Comparison of ENCODE assay signal across 22 cellular contexts in genomic region chr4:3513807-3514206, GRCh38. TPM values are rescaled to one million over a fixed set of nuclear protein-coding genes. Genes with fewer than 3 reads are reported as not detected.
DNase-seq lines count a peak whose midpoint lies in the region; ATAC-seq, FAIRE-seq and TF ChIP-seq lines count a peak whose summit lies in the region.
"Had no signal": no experiment of that assay in that cellular context is flagged by ENCODE, and none has a peak within 500 bp of the region (broad histone marks: within the 10 kb centered on the region; RNA-seq: fewer than 3 reads in every experiment).

No MANE protein-coding gene starts in this region.

- H3K36me3 ChIP-seq in K562 (ENCODE audit: control insufficient read depth, insufficient read depth, low read length) (peaks cover 89% of the 10 kb centered on the region; the same call in 2 of the 3 replicates), lower lobe of right lung (peaks cover 86% of the 10 kb centered on the region)

- H2AFZ ChIP-seq in K562 (ENCODE audit: low read depth, low read length): no peak overlapping the region

- H3K27ac Mint-ChIP-seq in stimulated activated naive B cell treated with anti-CD40 and anti-IgM and Interleukin-4, amounts not matched to agents 10 μg/mL and 1 μg/mL and 100 μg/mL, for 72 hours: peak overlapping the region; percentile 59
- H3K27ac Mint-ChIP-seq: CD4-positive, alpha-beta T cell had no signal

- H3K36me3 Mint-ChIP-seq in stimulated activated naive B cell treated with anti-CD40 and anti-IgM and Interleukin-4, amounts not matched to agents 10 μg/mL and 1 μg/mL and 100 μg/mL, for 72 hours: peaks cover 64 to 69% of the 10 kb centered on the region in 2 donors

- H3K9me3 ChIP-seq in right cardiac atrium (ENCODE audit: control insufficient read depth, low read length): no peaks in the 10 kb centered on the region
- no peaks in the 10 kb centered on the region for H3K9me3 ChIP-seq in K562 (replicated peaks; ENCODE audit: control insufficient read depth, insufficient read depth, low read depth, low read length)
- H3K9me3 ChIP-seq in lower lobe of right lung: no peaks in the 10 kb centered on the region
- H3K9me3 ChIP-seq: Caco-2, HAP-1 had no signal

- TF ChIP-seq POLR2A in K562 (conservative IDR thresholded peaks at IDR 0.05): no peak

- H3K27me3 ChIP-seq in right cardiac atrium (ENCODE audit: control insufficient read depth, insufficient read depth) (no peaks in the 10 kb centered on the region), K562 (ENCODE audit: control insufficient read depth in 2 of 2, insufficient read depth in 2 of 2, low read length in 2 of 2) (no peaks in the 10 kb centered on the region), lower lobe of right lung (ENCODE audit: low read depth) (no peaks in the 10 kb centered on the region)

- CTCF ChIA-PET in K562 (lab: Yijun Ruan, JAX; ENCODE audit: low intra/inter-chr PET ratio): no interaction called here

- intact Hi-C loops in right cardiac atrium (cut with DNase I) (no loop called here), cardiac septum (cut with DNase I) (no loop called here), K562 (cut with micrococcal nuclease) (no loop called here), lower lobe of right lung (cut with DNase I) (no loop called here)

- in situ Hi-C loops in K562 (cut with MboI): no loop called here

- peaks cover 1 to 5% of the 10 kb centered on the region in 2 donors for H3K4me1 Mint-ChIP-seq in stimulated activated naive B cell treated with anti-CD40 and anti-IgM and Interleukin-4, amounts not matched to agents 10 μg/mL and 1 μg/mL and 100 μg/mL, for 72 hours

- H3K4me3 ChIP-seq in right cardiac atrium (ENCODE audit: low read length) (no peak overlapping the region), K562 (no peak overlapping the region), lower lobe of right lung (no peak overlapping the region)
- H3K4me3 ChIP-seq: HAP-1 had no signal

- H3K27me3 Mint-ChIP-seq in stimulated activated naive B cell treated with anti-CD40 and anti-IgM and Interleukin-4, amounts not matched to agents 10 μg/mL and 1 μg/mL and 100 μg/mL, for 72 hours: no peaks in the 10 kb centered on the region
- H3K27me3 Mint-ChIP-seq: CD4-positive, alpha-beta T cell had no signal

- H3K4me1 ChIP-seq in right cardiac atrium (ENCODE audit: control insufficient read depth, insufficient read depth, low read length) (no peaks in the 10 kb centered on the region), K562 (replicated peaks in 1 of 2; ENCODE audit: control insufficient read depth in 2 of 2, insufficient read depth in 2 of 2, low read length in 2 of 2) (peaks cover 0 to 21% of the 10 kb centered on the region in 2 experiments; a peak in 2 of 5 replicates), lower lobe of right lung (no peaks in the 10 kb centered on the region)
- H3K4me1 ChIP-seq: Caco-2, HAP-1 had no signal

- WGBS in right cardiac atrium: 94% methylated on average over 18 of the region's 18 CpGs
- 98% methylated on average over 10 of the region's 18 CpGs for WGBS in K562 (ENCODE audit: insufficient coverage, low coverage, missing lambda C conversion rate)

- H3K79me2 ChIP-seq in K562 (ENCODE audit: control insufficient read depth, insufficient read depth, low read length): no peaks in the 10 kb centered on the region

- TF ChIP-seq CTCF in K562 (IDR thresholded peaks at IDR 0.05 in 2 of 3, conservative IDR thresholded peaks at IDR 0.05 in 1 of 3; ENCODE audit: insufficient read depth in 2 of 3, low read depth in 1 of 3, low read length in 3 of 3) (no peak), lower lobe of right lung (IDR thresholded peaks at IDR 0.05) (no peak)

- POLR2A ChIA-PET in K562 (lab: Yijun Ruan, JAX): interaction anchor here (0.6 to 1.7 kb wide), 4 partner anchors 8 to 19 kb away, joined by 3 to 6 read pairs (median 5); no protein-coding TSS in a partner anchor

- no peaks in the 10 kb centered on the region; the same call in 1 of the 2 replicates for H4K20me1 ChIP-seq in K562 (replicated peaks; ENCODE audit: control insufficient read depth, insufficient read depth, low read length)

- FAIRE-seq in K562 (lab: Jason Lieb, UNC): no peak
- FAIRE-seq: A204.1, D721Med, G401.6, GM12891, GM19239, H1 had no signal

- TF ChIP-seq EP300 in K562 (IDR thresholded peaks at IDR 0.05; ENCODE audit: low read length): no peak

- no peak overlapping the region for H3K4me2 ChIP-seq in K562 (ENCODE audit: insufficient read depth, low read length)

- DNase-seq in right cardiac atrium (peak in 2 of 3 donors; percentile 12 to 25), cardiac septum (ENCODE audit: low spot score) (no peak), K562 (ENCODE audit: extremely low read depth in 1 of 4, low spot score in 3 of 4) (no peak), lower lobe of right lung (peak; percentile 35), occipital lobe (lab: John Stamatoyannopoulos, UW) (no peak), NCI-H2227 (lab: John Stamatoyannopoulos, UW; ENCODE audit: unreplicated experiment) (no peak)
- no peak for DNase-seq in stimulated activated naive B cell treated with anti-CD40 and anti-IgM and Interleukin-4, amounts not matched to agents 10 μg/mL and 1 μg/mL and 100 μg/mL, for 72 hours
- DNase-seq: ACHN, Caco-2 had no signal

- no peak overlapping the region; a peak in 1 of 4 replicates for H3K9ac ChIP-seq in K562 (ENCODE audit: insufficient read depth in 1 of 2, low read depth in 2 of 2, low read length in 2 of 2)

- no peaks in the 10 kb centered on the region for H3K9me1 ChIP-seq in K562 (ENCODE audit: control insufficient read depth, insufficient read depth, low read length)

- H3K4me3 Mint-ChIP-seq in stimulated activated naive B cell treated with anti-CD40 and anti-IgM and Interleukin-4, amounts not matched to agents 10 μg/mL and 1 μg/mL and 100 μg/mL, for 72 hours: no peak overlapping the region
- H3K4me3 Mint-ChIP-seq: CD4-positive, alpha-beta T cell had no signal

- no peak for TF ChIP-seq RAD21 in K562 (CRISPR knock-in tag; conservative IDR thresholded peaks at IDR 0.05 in 1 of 2, IDR thresholded peaks at IDR 0.05 in 1 of 2)

- no peaks in the 10 kb centered on the region for H3K9me3 Mint-ChIP-seq in stimulated activated naive B cell treated with anti-CD40 and anti-IgM and Interleukin-4, amounts not matched to agents 10 μg/mL and 1 μg/mL and 100 μg/mL, for 72 hours
- H3K9me3 Mint-ChIP-seq: CD4-positive, alpha-beta T cell had no signal

- H3K27ac ChIP-seq in right cardiac atrium (ENCODE audit: low read length): no peak overlapping the region
- no peak overlapping the region for H3K27ac ChIP-seq in K562 (ENCODE audit: extremely low read depth, low read depth, low read length)
- H3K27ac ChIP-seq in lower lobe of right lung: no peak overlapping the region
- H3K27ac ChIP-seq: C4-2B, HL-60 had no signal

- BruUV-seq in K562 (replicated peaks; lab: Mats Ljungman, UMichigan): no TSS peak

- ATAC-seq in right cardiac atrium: no peak
- ATAC-seq in K562: no peak
- ATAC-seq in lower lobe of right lung: no peak
- no peak for ATAC-seq in stimulated activated naive B cell treated with anti-CD40 and anti-IgM and Interleukin-4, amounts not matched to agents 10 μg/mL and 1 μg/mL and 100 μg/mL, for 72 hours (replicated peaks)
- no peak for ATAC-seq in HG03196 (IDR thresholded peaks at IDR 0.05; ENCODE audit: unreplicated experiment)

TF ChIP-seq in K562, 482 proteins besides CTCF, POLR2A, EP300 and RAD21 (continues in another document):
- no peak for TF ChIP-seq POLR2AphosphoS5 (IDR thresholded peaks at IDR 0.05; ENCODE audit: control insufficient read depth, insufficient read depth, low read depth, low read length)

RNA-seq across cellular contexts. Expression of gene LRPAP1, which starts 18.4 kb away (rescaled TPM):
- total RNA-seq in right cardiac atrium (100 to 1,000 TPM; 297 to 325 (median 309) TPM), cardiac septum (275 TPM), K562 (2014; rRNA removed) (73.5 and 105 TPM in 2 replicates), K562 (2014; rRNA removed; fragmentation: Illumina TruSeq; extraction: Trizol) (18.7 and 24.6 TPM in 2 replicates), K562 (2015; rRNA removed; fragmentation: Illumina TruSeq; extraction: Trizol) (41.8 and 49.7 TPM in 2 replicates), K562 (2021) (72.0 and 75.5 TPM in 2 replicates), lower lobe of right lung (224 TPM), occipital lobe (12.6 TPM)
- polyA plus RNA-seq in right cardiac atrium (207 TPM), K562 (2011; rRNA removed) (43.6 and 45.0 TPM in 2 replicates), K562 (2014; fragmentation: Illumina TruSeq; extraction: Trizol) (33.1 and 55.4 TPM in 2 replicates), K562 (2014; fragmentation: Nextera tagmentation; extraction: Ambion mirVana) (1 to 10 TPM; 1.1 to 6.1 TPM), K562 (2014; rRNA removed) (57.7 and 69.9 TPM in 2 replicates)
- total RNA-seq in K562 (2011; cell fraction: chromatin; rRNA removed; ENCODE audit: low replicate concordance): 44.0 and 98.8 TPM in 2 replicates
- total RNA-seq in K562 (2011; cell fraction: nucleolus; rRNA removed): 76.2 and 78.7 TPM in 2 replicates
- total RNA-seq in K562 (2011; cell fraction: nucleoplasm; rRNA removed): 43.0 and 46.3 TPM in 2 replicates
- polyA plus RNA-seq in K562 (2011; cell fraction: cytosol; rRNA removed): 28.1 and 40.4 TPM in 2 replicates
- polyA plus RNA-seq in K562 (2011; cell fraction: nucleus; rRNA removed): 33.7 and 47.1 TPM in 2 replicates
- polyA plus RNA-seq in K562 (2012): 70.2 and 113 TPM in 2 replicates
- polyA minus RNA-seq in K562 (2011; rRNA and poly(A)+ RNA removed): 23.0 and 26.5 TPM in 2 replicates
- polyA minus RNA-seq in K562 (2011; cell fraction: cytosol; rRNA and poly(A)+ RNA removed): 19.7 and 31.3 TPM in 2 replicates
- 17.9 and 19.5 TPM in 2 replicates for polyA minus RNA-seq in K562 (2011; cell fraction: nucleus; rRNA and poly(A)+ RNA removed)

RNA-seq across cellular contexts. Expression of gene DOK7, which starts 50.7 kb away (rescaled TPM):
- 10 to 100 TPM; 28.9 to 40.0 (median 34.5) TPM for total RNA-seq in right cardiac atrium
- 36.3 TPM for polyA plus RNA-seq in right cardiac atrium
- total RNA-seq in cardiac septum: 62.7 TPM
- not detected in 2 replicates for total RNA-seq in K562 (2011; cell fraction: chromatin; rRNA removed; ENCODE audit: low replicate concordance)
- total RNA-seq in K562 (2011; cell fraction: nucleolus; rRNA removed): not detected in 2 replicates
- not detected in 2 replicates for total RNA-seq in K562 (2011; cell fraction: nucleoplasm; rRNA removed)
- not detected in 2 replicates for total RNA-seq in K562 (2014; rRNA removed)
- total RNA-seq in K562 (2014; rRNA removed; fragmentation: Illumina TruSeq; extraction: Trizol): not detected in 2 replicates
- total RNA-seq in K562 (2015; rRNA removed; fragmentation: Illumina TruSeq; extraction: Trizol): not detected in 2 replicates
- total RNA-seq in K562 (2021): not detected in 2 replicates
- not detected in 2 replicates for polyA plus RNA-seq in K562 (2011; rRNA removed)
- not detected in 2 replicates for polyA plus RNA-seq in K562 (2011; cell fraction: cytosol; rRNA removed)
- polyA plus RNA-seq in K562 (2011; cell fraction: nucleus; rRNA removed): not detected in 2 replicates
- not detected in 2 replicates for polyA plus RNA-seq in K562 (2012)
- not detected in 2 replicates for polyA plus RNA-seq in K562 (2014; fragmentation: Illumina TruSeq; extraction: Trizol)
- not detected for polyA plus RNA-seq in K562 (2014; fragmentation: Nextera tagmentation; extraction: Ambion mirVana)
- polyA plus RNA-seq in K562 (2014; rRNA removed): not detected in 2 replicates
- polyA minus RNA-seq in K562 (2011; rRNA and poly(A)+ RNA removed): not detected in 2 replicates
- polyA minus RNA-seq in K562 (2011; cell fraction: cytosol; rRNA and poly(A)+ RNA removed): not detected in 2 replicates
- not detected in 2 replicates for polyA minus RNA-seq in K562 (2011; cell fraction: nucleus; rRNA and poly(A)+ RNA removed)
- 4.0 TPM for total RNA-seq in lower lobe of right lung
- total RNA-seq in occipital lobe: not detected
- total RNA-seq: CD4-positive, alpha-beta T cell; H1; HT1080 had no signal
- polyA plus RNA-seq: BJ had no signal

Comparison
In these comparisons a context has a peak if more than half of its experiments do, and no peak if none do; other contexts are left out.
1. DNase-seq: peak in right cardiac atrium (2 of 3) and lower lobe of right lung (single experiment); none in cardiac septum (single experiment), K562 (0 of 4), stimulated activated naive B cell treated with anti-CD40 and anti-IgM and Interleukin-4, amounts not matched to agents 10 μg/mL and 1 μg/mL and 100 μg/mL, for 72 hours (single experiment), occipital lobe (single experiment) and NCI-H2227 (single experiment).